In the genomic region with DNA sequence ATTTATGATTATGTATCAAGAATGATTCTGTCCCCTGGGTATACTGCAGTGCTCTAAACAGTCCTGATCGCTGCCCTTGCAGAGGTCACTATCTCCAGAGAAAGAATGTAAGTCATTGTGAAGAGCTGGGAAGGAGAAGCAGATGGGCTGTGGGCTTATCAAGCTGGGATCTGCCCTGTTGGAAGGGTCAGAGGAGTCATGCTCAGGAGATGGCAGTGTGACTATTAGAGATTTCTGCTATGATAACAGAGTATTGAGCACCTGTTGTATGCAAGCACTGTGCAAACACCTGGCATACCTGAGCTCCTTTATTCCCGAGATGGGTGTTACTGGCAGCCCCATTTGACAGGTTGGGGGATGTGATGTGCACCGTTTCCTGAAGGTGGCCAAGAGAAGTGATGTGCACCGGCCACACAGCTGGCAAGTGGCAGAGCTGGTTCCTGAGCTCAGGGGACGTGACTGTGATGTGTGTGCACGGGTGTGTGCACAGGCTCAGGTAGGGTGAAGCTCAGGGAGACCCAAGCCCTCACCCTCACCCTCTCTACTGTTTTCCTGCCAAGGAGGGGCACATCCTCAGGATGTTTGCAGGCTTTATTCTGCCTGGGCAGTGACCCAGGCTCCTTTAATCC, we compare ENCODE assay signal across 23 cellular contexts. TPM values are rescaled to one million over a fixed set of nuclear protein-coding genes. Genes with fewer than 3 reads are reported as not detected.
DNase-seq lines count a peak whose midpoint lies in the region; ATAC-seq, FAIRE-seq and TF ChIP-seq lines count a peak whose summit lies in the region.
"Had no signal": no experiment of that assay in that cellular context is flagged by ENCODE, and none has a peak within 500 bp of the region (broad histone marks: within the 10 kb centered on the region; RNA-seq: fewer than 3 reads in every experiment).

No MANE protein-coding gene starts in this region.

- intact Hi-C loops in PC-3 (cut with micrococcal nuclease) (loop anchor here (5.0 kb wide), 1 partner anchor 56 kb away; the partner anchor contains the start of gene WWC1), kidney (cut with DNase I) (no loop called here), stomach (cut with DNase I; ENCODE audit: low total_unique reads) (no loop called here)

- DNase-seq in PC-3 (peak; percentile 71), kidney (no peak), stomach (no peak), RCC 7860 (ENCODE audit: low spot score) (no peak)
- no peak for DNase-seq in activated CD4-positive, CD25-positive, alpha-beta regulatory T cell (lab: John Stamatoyannopoulos, UW)
- DNase-seq: activated B cell treated with CpG ODN at 0.5 μM for 24 hours; activated CD8-positive, alpha-beta T cell treated with anti-CD3 and anti-CD28 coated beads, Interleukin-2, amount 10 ng/mL, durations not matched to agents 7 days and 5 days; activated T-cell treated with anti-CD3 and anti-CD28 coated beads, Interleukin-2, amount 50 U/mL, for 4 hours; GDM1; GM23248; IMR-90; naive thymus-derived CD8-positive, alpha-beta T cell; NCI-H187; NCI-H524 had no signal

- no peak for TF ChIP-seq EP300 in stomach (IDR thresholded peaks at IDR 0.05)

- ATAC-seq in GM19351 (IDR thresholded peaks at IDR 0.05; ENCODE audit: unreplicated experiment) (peak; percentile 10), PC-3 (peak; percentile 71), GM21786 (IDR thresholded peaks at IDR 0.05; ENCODE audit: unreplicated experiment) (no peak), HG02642 (IDR thresholded peaks at IDR 0.05; ENCODE audit: poor library complexity, unreplicated experiment) (no peak)
- ATAC-seq: activated CD8-positive, alpha-beta T cell treated with anti-CD3 and anti-CD28 coated beads, Interleukin-2, amount 10 ng/mL, durations not matched to agents 7 days and 5 days; activated naive CD4-positive, alpha-beta T cell treated with anti-CD3 and anti-CD28 coated beads, Interleukin-2, amount 50 U/mL, for 72 hours; activated T-cell treated with anti-CD3 and anti-CD28 coated beads, Interleukin-2, amount 50 U/mL, for 4 hours; naive thymus-derived CD8-positive, alpha-beta T cell had no signal

- H3K27ac ChIP-seq in PC-3 (ENCODE audit: low read length) (peak overlapping the region; percentile 40), kidney (ENCODE audit: low read depth in 2 of 2, low read length in 2 of 2) (peak overlapping the region; percentile 52 to 65), stomach (peak overlapping the region in 4 of 5 donors; percentile 28 to 83 (median 69))
- H3K27ac ChIP-seq: coronary artery, GM23248 had no signal

- TF ChIP-seq CTCF in PC-3 (conservative IDR thresholded peaks at IDR 0.05; ENCODE audit: low read depth, low read length) (no peak), kidney (IDR thresholded peaks at IDR 0.05; ENCODE audit: borderline replicate concordance, extremely low read depth, insufficient read depth) (no peak), stomach (IDR thresholded peaks at IDR 0.05) (no peak)

- no peak for TF ChIP-seq POLR2A in stomach (IDR thresholded peaks at IDR 0.05)

- no peaks in the 10 kb centered on the region for H3K9me2 ChIP-seq in PC-3 (replicated peaks; ENCODE audit: low read length)

- peak overlapping the region; percentile 60 for H3K4me2 ChIP-seq in PC-3 (ENCODE audit: low read length)
- H3K4me2 ChIP-seq: smooth muscle cell had no signal

- BruUV-seq in PC-3 (replicated peaks; lab: Mats Ljungman, UMichigan): no TSS peak

- 26 to 54% (median 37%) methylated on average over 6 of the region's 6 CpGs for WGBS in stomach, 5 donors

- H3K9ac ChIP-seq in PC-3 (ENCODE audit: low read length): no peak overlapping the region
- no peak overlapping the region for H3K9ac ChIP-seq in kidney (ENCODE audit: low read length in 2 of 2)
- H3K9ac ChIP-seq: GM23248 had no signal

- no peak overlapping the region for H2AFZ ChIP-seq in PC-3 (ENCODE audit: low read length)
- H2AFZ ChIP-seq: GM23248 had no signal

- H3K4me1 ChIP-seq in PC-3 (ENCODE audit: insufficient read depth, low read length) (peaks cover 41% of the 10 kb centered on the region), kidney (ENCODE audit: control insufficient read depth in 1 of 2, insufficient read depth in 1 of 2, low read depth in 1 of 2, low read length in 2 of 2) (peaks cover 40 to 58% of the 10 kb centered on the region in 2 donors), stomach (peaks cover 36 to 54% (median 43%) of the 10 kb centered on the region in 4 donors)

- peaks cover 8% of the 10 kb centered on the region; the same call in 1 of the 2 replicates for H3K36me3 ChIP-seq in PC-3 (ENCODE audit: low read depth, low read length)
- H3K36me3 ChIP-seq in kidney (ENCODE audit: control insufficient read depth in 1 of 2, insufficient read depth in 2 of 2, low read length in 2 of 2): no peaks in the 10 kb centered on the region
- H3K36me3 ChIP-seq in stomach: no peaks in the 10 kb centered on the region
- H3K36me3 ChIP-seq: suprapubic skin had no signal

- FAIRE-seq in kidney (lab: Jason Lieb, UNC): no peak
- no peak for FAIRE-seq in RCC 7860 (lab: Jason Lieb, UNC)

- H3K4me3 ChIP-seq in PC-3 (ENCODE audit: low read length): no peak overlapping the region
- H3K4me3 ChIP-seq in kidney (ENCODE audit: low read length in 2 of 2): no peak overlapping the region
- H3K4me3 ChIP-seq in stomach: no peak overlapping the region
- H3K4me3 ChIP-seq: coronary artery, GM23248, lung, smooth muscle cell, suprapubic skin had no signal

- H3K27me3 ChIP-seq in PC-3 (ENCODE audit: low read length) (no peaks in the 10 kb centered on the region), stomach (no peaks in the 10 kb centered on the region)
- H3K27me3 ChIP-seq: suprapubic skin had no signal

- H3K79me2 ChIP-seq in PC-3 (ENCODE audit: low read length): peaks cover 92% of the 10 kb centered on the region

- no peaks in the 10 kb centered on the region for H4K20me1 ChIP-seq in PC-3 (ENCODE audit: low read length)

- H3F3A ChIP-seq in PC-3 (ENCODE audit: low read length, unreplicated experiment): no peaks in the 10 kb centered on the region

- POLR2A ChIA-PET in PC-3 (lab: Charles Lee; ENCODE audit: unreplicated experiment): no interaction called here

- H3K9me3 ChIP-seq in PC-3 (ENCODE audit: low read length) (no peaks in the 10 kb centered on the region), kidney (ENCODE audit: control insufficient read depth in 1 of 2, low read length in 2 of 2) (no peaks in the 10 kb centered on the region), stomach (no peaks in the 10 kb centered on the region)
- H3K9me3 ChIP-seq: suprapubic skin had no signal

- CTCF ChIA-PET in PC-3 (lab: Charles Lee): no interaction called here

RNA-seq across cellular contexts. Expression of gene WWC1, which starts 56.5 kb away (rescaled TPM):
- total RNA-seq in PC-3 (2014; rRNA removed) (31.8 and 44.2 TPM in 2 replicates), kidney (174 TPM), stomach (10 to 100 TPM; 18.1 to 82.6 (median 37.4) TPM)
- polyA plus RNA-seq in kidney (ENCODE audit: insufficient read depth, low read depth, low replicate concordance) (74.4 TPM), stomach (10 to 100 TPM; 11.3 to 45.5 (median 16.6) TPM)
- total RNA-seq: activated CD8-positive, alpha-beta T cell treated with anti-CD3 and anti-CD28 coated beads, Interleukin-2, amount 10 ng/mL, durations not matched to agents 7 days and 5 days; T-helper 1 cell treated with Interleukin-12 subunit alpha and Interleukin-12 subunit beta and Interleukin-4 antibody, amounts not matched to agents 30 ng/mL and 1 ng/mL, for 36 hours had no signal

Comparison
In these comparisons a context has a peak if more than half of its experiments do, and no peak if none do; other contexts are left out.
1. ATAC-seq: peak in GM19351 (single experiment) and PC-3 (single experiment); none in GM21786 (single experiment) and HG02642 (single experiment).
2. Peak in every context shown above with its lines, with median percentiles within 50 percentile points of each other: H3K27ac ChIP-seq.